ENCODE assay signal across 17 cellular contexts in the genomic region with DNA sequence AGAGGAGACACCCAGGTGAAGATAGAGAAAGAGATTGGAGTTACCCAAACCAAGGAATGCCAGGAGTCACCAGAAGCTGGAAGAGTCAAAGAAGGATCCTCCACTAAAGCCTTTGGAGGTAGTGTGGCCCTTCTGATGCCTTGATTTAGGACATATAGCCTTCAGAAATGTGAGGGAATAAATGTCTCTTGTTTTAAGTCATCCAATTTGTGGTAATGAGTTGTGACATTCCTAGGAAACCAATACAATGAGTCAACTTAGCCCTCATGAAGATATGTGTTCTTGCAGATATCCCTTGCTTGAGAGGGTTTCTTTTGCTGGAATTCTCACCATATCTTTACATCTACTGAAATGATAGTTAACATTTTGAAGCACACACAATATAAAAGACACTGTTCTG. TPM values are rescaled to one million over a fixed set of nuclear protein-coding genes. Genes with fewer than 3 reads are reported as not detected.
DNase-seq lines count a peak whose midpoint lies in the region; ATAC-seq, FAIRE-seq and TF ChIP-seq lines count a peak whose summit lies in the region.
"Had no signal": no experiment of that assay in that cellular context is flagged by ENCODE, and none has a peak within 500 bp of the region (broad histone marks: within the 10 kb centered on the region; RNA-seq: fewer than 3 reads in every experiment).

No MANE protein-coding gene starts in this region.

- H3K27ac ChIP-seq in breast epithelium (no peak overlapping the region), pancreas (no peak overlapping the region)
- H3K27ac ChIP-seq: 22Rv1, HL-60, neutrophil, PC-9, tibial artery had no signal

- peaks cover 13% of the 10 kb centered on the region for H3K4me1 Mint-ChIP-seq in MCF 10A (ENCODE audit: insufficient read depth, unreplicated experiment)
- no peaks in the 10 kb centered on the region for H3K4me1 Mint-ChIP-seq in activated T-helper 1 cell treated with anti-CD3 and anti-CD28 coated beads, Interleukin-12 subunit alpha, Interleukin-12 subunit beta, Interleukin-2, Interleukin-4 antibody, amounts not matched to agents 30 ng/mL and 10 ng/mL and 1 ng/mL, durations not matched to agents 14 hours and 24 hours and 36 hours (ENCODE audit: low read depth)
- H3K4me1 Mint-ChIP-seq: activated naive CD4-positive, alpha-beta T cell treated with anti-CD3 and anti-CD28 coated beads, Interleukin-2, amount 10 ng/mL, durations not matched to agents 7 days and 5 days had no signal

- no TSS peak for BruUV-seq in MCF 10A (replicated peaks; lab: Mats Ljungman, UMichigan)

- no peaks in the 10 kb centered on the region for H3K36me3 Mint-ChIP-seq in MCF 10A (ENCODE audit: insufficient read depth, unreplicated experiment)
- no peaks in the 10 kb centered on the region for H3K36me3 Mint-ChIP-seq in activated T-helper 1 cell treated with anti-CD3 and anti-CD28 coated beads, Interleukin-12 subunit alpha, Interleukin-12 subunit beta, Interleukin-2, Interleukin-4 antibody, amounts not matched to agents 30 ng/mL and 10 ng/mL and 1 ng/mL, durations not matched to agents 14 hours and 24 hours and 36 hours (ENCODE audit: low read depth)
- H3K36me3 Mint-ChIP-seq: activated naive CD4-positive, alpha-beta T cell treated with anti-CD3 and anti-CD28 coated beads, Interleukin-2, amount 10 ng/mL, durations not matched to agents 7 days and 5 days had no signal

- CTCF ChIA-PET in MCF 10A (lab: Yijun Ruan, JAX) = interaction anchor here (0.6 to 1.4 kb wide), 2 partner anchors 11 to 13 kb away, joined by 3 to 4 read pairs; no protein-coding TSS in a partner anchor

- POLR2A ChIA-PET in MCF 10A (lab: Yijun Ruan, JAX) = interaction anchor here (0.5 kb wide), 1 partner anchor 720 kb away, joined by 3 read pairs; no protein-coding TSS in a partner anchor

- intact Hi-C loops in MCF 10A (cut with micrococcal nuclease) (no loop called here), breast epithelium (cut with DNase I; ENCODE audit: low total_unique reads) (no loop called here), pancreas (cut with DNase I) (no loop called here)
- intact Hi-C loops in activated T-helper 1 cell treated with anti-CD3 and anti-CD28 coated beads, Interleukin-12 subunit alpha, Interleukin-12 subunit beta, Interleukin-2, Interleukin-4 antibody, amounts not matched to agents 30 ng/mL and 10 ng/mL and 1 ng/mL, durations not matched to agents 14 hours and 24 hours and 36 hours (cut with micrococcal nuclease) = no loop called here

- no peaks in the 10 kb centered on the region for H3K27me3 ChIP-seq in breast epithelium
- no peaks in the 10 kb centered on the region for H3K27me3 ChIP-seq in pancreas
- H3K27me3 ChIP-seq: neutrophil, tibial artery had no signal

- no peak for FAIRE-seq in pancreas (lab: Jason Lieb, UNC)

- no peak overlapping the region for H3K27ac Mint-ChIP-seq in MCF 10A (ENCODE audit: low read depth, unreplicated experiment)
- H3K27ac Mint-ChIP-seq in activated T-helper 1 cell treated with anti-CD3 and anti-CD28 coated beads, Interleukin-12 subunit alpha, Interleukin-12 subunit beta, Interleukin-2, Interleukin-4 antibody, amounts not matched to agents 30 ng/mL and 10 ng/mL and 1 ng/mL, durations not matched to agents 14 hours and 24 hours and 36 hours = no peak overlapping the region
- H3K27ac Mint-ChIP-seq: activated CD8-positive, alpha-beta T cell treated with anti-CD3 and anti-CD28 coated beads, Interleukin-2, amount 10 ng/mL, durations not matched to agents 7 days and 5 days; activated naive CD4-positive, alpha-beta T cell treated with anti-CD3 and anti-CD28 coated beads, Interleukin-2, amount 10 ng/mL, durations not matched to agents 7 days and 5 days had no signal

- H3K4me3 ChIP-seq in breast epithelium = no peak overlapping the region
- no peak overlapping the region for H3K4me3 ChIP-seq in pancreas
- H3K4me3 ChIP-seq: PC-9, tibial artery had no signal

- H3K9me3 ChIP-seq in breast epithelium (no peaks in the 10 kb centered on the region), pancreas (no peaks in the 10 kb centered on the region)
- H3K9me3 ChIP-seq: neutrophil, tibial artery had no signal

- no peak for TF ChIP-seq POLR2A in breast epithelium (IDR thresholded peaks at IDR 0.05)

- H3K27me3 Mint-ChIP-seq in MCF 10A (ENCODE audit: insufficient read depth, unreplicated experiment) = no peaks in the 10 kb centered on the region
- H3K27me3 Mint-ChIP-seq in activated T-helper 1 cell treated with anti-CD3 and anti-CD28 coated beads, Interleukin-12 subunit alpha, Interleukin-12 subunit beta, Interleukin-2, Interleukin-4 antibody, amounts not matched to agents 30 ng/mL and 10 ng/mL and 1 ng/mL, durations not matched to agents 14 hours and 24 hours and 36 hours (ENCODE audit: insufficient read depth) = no peaks in the 10 kb centered on the region
- H3K27me3 Mint-ChIP-seq: activated naive CD4-positive, alpha-beta T cell treated with anti-CD3 and anti-CD28 coated beads, Interleukin-2, amount 10 ng/mL, durations not matched to agents 7 days and 5 days had no signal

- TF ChIP-seq CTCF in MCF 10A (IDR thresholded peaks at IDR 0.05; ENCODE audit: unreplicated experiment) (no peak), breast epithelium (IDR thresholded peaks at IDR 0.05) (no peak), pancreas (IDR thresholded peaks at IDR 0.05) (no peak)

- H3K4me3 Mint-ChIP-seq in MCF 10A (ENCODE audit: unreplicated experiment) = no peak overlapping the region
- H3K4me3 Mint-ChIP-seq in activated T-helper 1 cell treated with anti-CD3 and anti-CD28 coated beads, Interleukin-12 subunit alpha, Interleukin-12 subunit beta, Interleukin-2, Interleukin-4 antibody, amounts not matched to agents 30 ng/mL and 10 ng/mL and 1 ng/mL, durations not matched to agents 14 hours and 24 hours and 36 hours = no peak overlapping the region
- H3K4me3 Mint-ChIP-seq: activated CD8-positive, alpha-beta T cell treated with anti-CD3 and anti-CD28 coated beads, Interleukin-2, amount 10 ng/mL, durations not matched to agents 7 days and 5 days; activated naive CD4-positive, alpha-beta T cell treated with anti-CD3 and anti-CD28 coated beads, Interleukin-2, amount 10 ng/mL, durations not matched to agents 7 days and 5 days had no signal

- H3K36me3 ChIP-seq in breast epithelium = no peaks in the 10 kb centered on the region
- no peaks in the 10 kb centered on the region for H3K36me3 ChIP-seq in pancreas
- H3K36me3 ChIP-seq: neutrophil, tibial artery had no signal

- H3K4me1 ChIP-seq in breast epithelium (no peaks in the 10 kb centered on the region), pancreas (no peaks in the 10 kb centered on the region)

- DNase-seq in MCF 10A (ENCODE audit: unreplicated experiment) (peak; percentile 20), breast epithelium (ENCODE audit: low spot score in 2 of 2) (no peak), astrocyte of the hippocampus (ENCODE audit: low read depth, low spot score) (peak; percentile 59), foreskin melanocyte (peak; percentile 56), SHP77 treated with DMSO at 0.1 percent for 48 hours (lab: John Stamatoyannopoulos, UW) (no peak), pancreas (no peak)
- no peak for DNase-seq in activated T-helper 1 cell treated with anti-CD3 and anti-CD28 coated beads, Interleukin-12 subunit alpha, Interleukin-12 subunit beta, Interleukin-2, Interleukin-4 antibody, amounts not matched to agents 30 ng/mL and 10 ng/mL and 1 ng/mL, durations not matched to agents 14 hours and 24 hours and 36 hours (ENCODE audit: low spot score)
- DNase-seq: activated CD8-positive, alpha-beta T cell treated with anti-CD3 and anti-CD28 coated beads, Interleukin-2, amount 10 ng/mL, durations not matched to agents 7 days and 5 days; activated naive CD4-positive, alpha-beta T cell treated with anti-CD3 and anti-CD28 coated beads, Interleukin-2, amount 10 ng/mL, durations not matched to agents 7 days and 5 days; PC-9; T-helper 9 cell; tibial artery had no signal

- H3K9me3 Mint-ChIP-seq in MCF 10A (ENCODE audit: unreplicated experiment) = no peaks in the 10 kb centered on the region
- no peaks in the 10 kb centered on the region for H3K9me3 Mint-ChIP-seq in activated T-helper 1 cell treated with anti-CD3 and anti-CD28 coated beads, Interleukin-12 subunit alpha, Interleukin-12 subunit beta, Interleukin-2, Interleukin-4 antibody, amounts not matched to agents 30 ng/mL and 10 ng/mL and 1 ng/mL, durations not matched to agents 14 hours and 24 hours and 36 hours
- H3K9me3 Mint-ChIP-seq: activated naive CD4-positive, alpha-beta T cell treated with anti-CD3 and anti-CD28 coated beads, Interleukin-2, amount 10 ng/mL, durations not matched to agents 7 days and 5 days had no signal

- ATAC-seq in pancreas (no peak), GM21619 (IDR thresholded peaks at IDR 0.05; ENCODE audit: unreplicated experiment) (no peak)
- ATAC-seq: activated CD8-positive, alpha-beta T cell treated with anti-CD3 and anti-CD28 coated beads, Interleukin-2, amount 10 ng/mL, durations not matched to agents 7 days and 5 days; left lobe of liver had no signal

RNA-seq across cellular contexts. Expression of gene CCER1, which starts 58.8 kb away (rescaled TPM):
- total RNA-seq in MCF 10A (2022) = not detected in 2 replicates
- not detected for total RNA-seq in breast epithelium
- total RNA-seq in activated T-helper 1 cell treated with anti-CD3 and anti-CD28 coated beads, Interleukin-12 subunit alpha, Interleukin-12 subunit beta, Interleukin-2, Interleukin-4 antibody, amounts not matched to agents 30 ng/mL and 10 ng/mL and 1 ng/mL, durations not matched to agents 14 hours and 24 hours and 36 hours = not detected in 2 replicates
- total RNA-seq in pancreas = not detected
- not detected for polyA plus RNA-seq in pancreas
- total RNA-seq: activated CD8-positive, alpha-beta T cell treated with anti-CD3 and anti-CD28 coated beads, Interleukin-2, amount 10 ng/mL, durations not matched to agents 7 days and 5 days; left lobe of liver; PC-9 had no signal

Comparison
In these comparisons a context has a peak if more than half of its experiments do, and no peak if none do; other contexts are left out.
1. DNase-seq: peak in MCF 10A (single experiment), astrocyte of the hippocampus (single experiment) and foreskin melanocyte (single experiment); none in breast epithelium (0 of 2), SHP77 treated with DMSO at 0.1 percent for 48 hours (single experiment), activated T-helper 1 cell treated with anti-CD3 and anti-CD28 coated beads, Interleukin-12 subunit alpha, Interleukin-12 subunit beta, Interleukin-2, Interleukin-4 antibody, amounts not matched to agents 30 ng/mL and 10 ng/mL and 1 ng/mL, durations not matched to agents 14 hours and 24 hours and 36 hours (single experiment) and pancreas (0 of 6).